ENCODE assay signal across 25 cellular contexts in genomic region chr12:131761638-131762037, GRCh38.
"Had no signal": no experiment of that assay in that cellular context is flagged by ENCODE, and none has a peak within 500 bp of the region (broad histone marks: within the 10 kb centered on the region; RNA-seq: fewer than 3 reads in every experiment).

No MANE protein-coding gene starts in this region.

- H3K27ac Mint-ChIP-seq: mesothelial cell of epicardium had no signal

- ATAC-seq: foreskin keratinocyte, gastroesophageal sphincter, heart left ventricle, left lung, left ventricle myocardium superior, lower lobe of right lung, mucosa of descending colon had no signal

- H3K9me3 ChIP-seq: colonic mucosa, esophagus muscularis mucosa, gastroesophageal sphincter, heart left ventricle, left lung, lower lobe of right lung, mucosa of descending colon had no signal

- H2AFZ ChIP-seq: hepatocyte had no signal

- DNase-seq: colonic mucosa; cortex of kidney; dermis blood vessel endothelial cell; dorsolateral prefrontal cortex; effector CD4-positive, alpha-beta T cell; effector memory CD4-positive, alpha-beta T cell; foreskin keratinocyte; heart left ventricle; hypothalamus; immature natural killer cell; islet precursor cell; kidney; kidney glomerular epithelial cell; left lung; left ventricle myocardium superior; lower lobe of right lung; mesenchymal stem cell; mucosa of descending colon; naive B cell had no signal

- FAIRE-seq: endothelial cell of umbilical vein, frontal cortex, kidney had no signal

- H3K4me1 Mint-ChIP-seq: mesothelial cell of epicardium had no signal

- H3K27me3 Mint-ChIP-seq: naive B cell had no signal

- H3K4me1 ChIP-seq: colonic mucosa, esophagus muscularis mucosa, foreskin keratinocyte, gastroesophageal sphincter, left lung, lower lobe of right lung had no signal

- H3K4me3 ChIP-seq: colonic mucosa, dorsolateral prefrontal cortex, esophagus muscularis mucosa, gastroesophageal sphincter, heart left ventricle, hepatocyte, left lung, lower lobe of right lung, mucosa of descending colon had no signal

- H3K79me2 ChIP-seq: hepatocyte had no signal

- H3K4me2 ChIP-seq: hepatocyte had no signal

- H3K27me3 ChIP-seq: colonic mucosa, dorsolateral prefrontal cortex, esophagus muscularis mucosa, foreskin keratinocyte, gastroesophageal sphincter, heart left ventricle, hepatocyte, left lung had no signal

- H3K4me3 Mint-ChIP-seq: immature natural killer cell, mesothelial cell of epicardium had no signal

- H3K27ac ChIP-seq: colonic mucosa, dorsolateral prefrontal cortex, esophagus muscularis mucosa, foreskin keratinocyte, gastroesophageal sphincter, heart left ventricle, hepatocyte, left lung, lower lobe of right lung had no signal
